18 cellular contexts compared by ENCODE assay signal in the genomic region with DNA sequence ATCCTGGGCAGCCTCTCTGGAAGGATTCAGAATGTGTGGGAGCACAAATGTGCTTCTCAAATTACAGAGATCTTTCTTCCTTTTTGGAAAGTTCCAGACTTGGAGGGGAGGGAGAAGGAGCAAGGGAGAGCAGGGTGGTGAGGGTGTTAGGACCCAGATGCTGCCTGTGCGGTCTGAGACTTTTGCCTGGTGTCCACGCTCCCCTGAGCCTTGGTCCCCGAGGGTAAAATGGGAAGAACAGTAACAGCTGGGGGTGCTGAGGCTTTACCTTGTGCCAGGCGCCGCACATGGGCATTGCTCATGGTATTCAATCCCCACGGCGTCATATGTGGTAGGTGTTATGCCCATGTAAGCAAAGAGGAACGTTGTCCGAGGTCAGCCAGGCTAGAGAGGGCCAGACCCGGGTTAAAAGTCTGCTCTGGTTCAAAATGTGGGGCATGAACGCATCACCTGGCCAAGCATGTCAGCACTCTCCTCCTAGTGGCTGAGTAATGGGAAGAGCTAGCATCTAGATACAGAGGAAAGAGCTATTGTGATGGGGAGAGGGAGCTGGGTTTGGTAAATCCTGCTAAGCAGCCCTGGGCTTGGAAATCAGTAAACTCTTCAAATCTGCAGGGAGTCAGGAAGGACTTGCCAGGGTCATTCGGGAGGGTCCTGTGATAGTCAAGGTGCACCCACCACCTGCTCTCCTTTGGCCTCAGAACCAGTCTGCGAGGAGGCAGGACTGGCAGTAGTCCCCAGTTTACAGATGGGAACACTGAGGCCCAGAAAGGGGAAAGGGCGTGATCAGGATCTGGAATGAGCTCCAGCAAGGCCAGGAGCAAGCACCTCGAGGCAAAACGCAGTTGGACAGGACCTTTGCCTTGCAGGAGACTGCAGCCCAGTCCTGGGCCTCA. TPM values are rescaled to one million over a fixed set of nuclear protein-coding genes. Genes with fewer than 3 reads are reported as not detected.
DNase-seq lines count a peak whose midpoint lies in the region; ATAC-seq and TF ChIP-seq lines count a peak whose summit lies in the region.
"Had no signal": no experiment of that assay in that cellular context is flagged by ENCODE, and none has a peak within 500 bp of the region (broad histone marks: within the 10 kb centered on the region; RNA-seq: fewer than 3 reads in every experiment).

No MANE protein-coding gene starts in this region.

- POLR2A ChIA-PET in naive thymus-derived CD8-positive, alpha-beta T cell (lab: Charles Lee), result interaction anchor here (2.2 kb wide), 1 partner anchor 18 kb away, joined by 10 read pairs; no protein-coding TSS in a partner anchor

- 0 out of 2 replicates have a peak, but pooled peaks cover 2% of the 10 kb centered on the region for H3K4me1 ChIP-seq in H9 (ENCODE audit: insufficient read depth, low read length)

- WGBS in H9 (ENCODE audit: extremely low coverage, insufficient read length, low lambda C conversion rate), result no CpG with 5 or more reads among the region's 16 CpGs

- H3K9me3 ChIP-seq in H9 (ENCODE audit: control insufficient read depth, low read depth, low read length), result no peaks in the 10 kb centered on the region
- H3K9me3 ChIP-seq: A549, body of pancreas, lower lobe of right lung had no signal

- H2AK5ac ChIP-seq in H9 (ENCODE audit: insufficient read length, low read length), result no peak overlapping the region

- H2AFZ ChIP-seq in H9 (ENCODE audit: low read length), result no peak overlapping the region

- no peak overlapping the region for H2BK5ac ChIP-seq in H9 (ENCODE audit: insufficient read length, low read length)

- H4K8ac ChIP-seq in H9 (replicated peaks; ENCODE audit: insufficient read length, low read depth, low read length), result no peak overlapping the region

- no peak overlapping the region for H3K9ac ChIP-seq in H9 (ENCODE audit: extremely low read depth, insufficient read length, low read length)

- H3K27ac Mint-ChIP-seq in activated CD4-positive, alpha-beta T cell treated with anti-CD3 and anti-CD28 coated beads, Interleukin-2, amount 10 ng/mL, durations not matched to agents 24 days and 14 days, result peak overlapping the region; percentile 76
- no peak overlapping the region for H3K27ac Mint-ChIP-seq in H9
- peak overlapping the region; percentile 89 for H3K27ac Mint-ChIP-seq in activated naive CD8-positive, alpha-beta T cell treated with anti-CD3 and anti-CD28 coated beads, Interleukin-2, amount 50 U/mL, for 24 hours
- H3K27ac Mint-ChIP-seq in naive thymus-derived CD8-positive, alpha-beta T cell, result peak overlapping the region; percentile 2 to 82 (median 70)

- ATAC-seq in activated naive CD8-positive, alpha-beta T cell treated with anti-CD3 and anti-CD28 coated beads, Interleukin-2, amount 50 U/mL, for 24 hours, result no peak
- no peak for ATAC-seq in naive thymus-derived CD8-positive, alpha-beta T cell
- no peak for ATAC-seq in HG03432 (IDR thresholded peaks at IDR 0.05; ENCODE audit: unreplicated experiment)
- ATAC-seq: A549, body of pancreas, lower lobe of right lung, right cardiac atrium had no signal

- peaks cover 12% of the 10 kb centered on the region for H3K23me2 ChIP-seq in H9 (ENCODE audit: insufficient read length, low read depth, low read length, poor library complexity, severe bottlenecking)

- H3K9me3 Mint-ChIP-seq in activated CD4-positive, alpha-beta T cell treated with anti-CD3 and anti-CD28 coated beads, Interleukin-2, amount 10 ng/mL, durations not matched to agents 24 days and 14 days, result no peaks in the 10 kb centered on the region
- H3K9me3 Mint-ChIP-seq in H9, result peaks cover 2 to 7% of the 10 kb centered on the region in 2 experiments; a peak in 2 of 5 replicates
- H3K9me3 Mint-ChIP-seq in activated naive CD8-positive, alpha-beta T cell treated with anti-CD3 and anti-CD28 coated beads, Interleukin-2, amount 50 U/mL, for 24 hours, result no peaks in the 10 kb centered on the region
- no peaks in the 10 kb centered on the region for H3K9me3 Mint-ChIP-seq in naive thymus-derived CD8-positive, alpha-beta T cell

- H2BK20ac ChIP-seq in H9 (ENCODE audit: low read depth, low read length, poor library complexity, severe bottlenecking), result no peak overlapping the region

- no peak overlapping the region for H2BK15ac ChIP-seq in H9 (ENCODE audit: low read depth, low read length)

- H4K5ac ChIP-seq in H9 (ENCODE audit: insufficient read length, low read depth, low read length), result no peak overlapping the region

- H3T11ph ChIP-seq in H9 (ENCODE audit: low read length), result no peak overlapping the region

- H3K18ac ChIP-seq in H9 (ENCODE audit: insufficient read length, low read depth, low read length), result no peak overlapping the region

- peaks cover 52% of the 10 kb centered on the region for H3K4me1 Mint-ChIP-seq in activated CD4-positive, alpha-beta T cell treated with anti-CD3 and anti-CD28 coated beads, Interleukin-2, amount 10 ng/mL, durations not matched to agents 24 days and 14 days
- peaks cover 41 to 62% of the 10 kb centered on the region in 2 experiments for H3K4me1 Mint-ChIP-seq in H9
- H3K4me1 Mint-ChIP-seq in activated naive CD8-positive, alpha-beta T cell treated with anti-CD3 and anti-CD28 coated beads, Interleukin-2, amount 50 U/mL, for 24 hours, result peaks cover 88% of the 10 kb centered on the region
- peaks cover 24 to 65% (median 46%) of the 10 kb centered on the region in 4 donors for H3K4me1 Mint-ChIP-seq in naive thymus-derived CD8-positive, alpha-beta T cell

- DNase-seq in activated CD4-positive, alpha-beta T cell treated with anti-CD3 and anti-CD28 coated beads, Interleukin-2, amount 10 ng/mL, durations not matched to agents 24 days and 14 days, result no peak
- DNase-seq in activated CD4-positive, alpha-beta T cell treated with anti-CD3 and anti-CD28 coated beads, Interleukin-2, amount 50 U/mL, for 48 hours, result no peak
- no peak for DNase-seq in H9
- no peak for DNase-seq in activated naive CD8-positive, alpha-beta T cell treated with anti-CD3 and anti-CD28 coated beads, Interleukin-2, amount 50 U/mL, for 24 hours
- no peak for DNase-seq in naive thymus-derived CD8-positive, alpha-beta T cell
- no peak for DNase-seq in DMS79 (lab: John Stamatoyannopoulos, UW)
- DNase-seq in ecto neural progenitor cell (ENCODE audit: low spot score), result no peak
- DNase-seq: activated CD4-positive, alpha-beta T cell treated with anti-CD3 and anti-CD28 coated beads for 1 hour; activated effector memory CD4-positive, alpha-beta T cell treated with Interleukin-2 at 50 U/mL for 16 hours; body of pancreas; lower lobe of right lung; NCI-H187 treated with DMSO at 0.1 percent for 48 hours; NCI-H524; right cardiac atrium; stimulated activated CD4-positive, alpha-beta T cell treated with anti-CD3 and anti-CD28 coated beads, Interleukin-4, amount 100 ng/mL, for 4 hours had no signal

- TF ChIP-seq CTCF in H9 (conservative IDR thresholded peaks at IDR 0.05), result peak; percentile 35; the same call in 2 of the 3 replicates

- peaks cover 55% of the 10 kb centered on the region for H3K36me3 Mint-ChIP-seq in activated CD4-positive, alpha-beta T cell treated with anti-CD3 and anti-CD28 coated beads, Interleukin-2, amount 10 ng/mL, durations not matched to agents 24 days and 14 days (ENCODE audit: low read depth)
- H3K36me3 Mint-ChIP-seq in H9 (ENCODE audit: insufficient read depth in 1 of 3, low read depth in 3 of 3), result no peaks in the 10 kb centered on the region; a peak in 1 of 7 replicates
- H3K36me3 Mint-ChIP-seq in activated naive CD8-positive, alpha-beta T cell treated with anti-CD3 and anti-CD28 coated beads, Interleukin-2, amount 50 U/mL, for 24 hours (ENCODE audit: low read depth), result peaks cover 59% of the 10 kb centered on the region
- peaks cover 0 to 4% (median 0%) of the 10 kb centered on the region in 3 donors for H3K36me3 Mint-ChIP-seq in naive thymus-derived CD8-positive, alpha-beta T cell

- H3K4ac ChIP-seq in H9 (ENCODE audit: low read depth, low read length), result no peak overlapping the region

- no peak overlapping the region for H3K14ac ChIP-seq in H9 (ENCODE audit: insufficient read depth, low read length)

- H4K91ac ChIP-seq in H9 (ENCODE audit: insufficient read length, low read depth, low read length), result no peak overlapping the region

- no peaks in the 10 kb centered on the region for H4K20me1 ChIP-seq in H9 (ENCODE audit: control insufficient read depth, insufficient read depth, insufficient read length)

- no peak overlapping the region for H2BK120ac ChIP-seq in H9 (ENCODE audit: low read depth, low read length, poor library complexity, severe bottlenecking)

- intact Hi-C loops in activated CD4-positive, alpha-beta T cell treated with anti-CD3 and anti-CD28 coated beads, Interleukin-2, amount 10 ng/mL, durations not matched to agents 24 days and 14 days (cut with micrococcal nuclease), result no loop called here

- peak overlapping the region; percentile 22 for H3K4me2 ChIP-seq in H9 (ENCODE audit: insufficient read depth, insufficient read length, low read length)
- H3K4me2 ChIP-seq: A549 had no signal

- H3K56ac ChIP-seq in H9 (ENCODE audit: insufficient read length, low read depth, low read length), result no peak overlapping the region

- H2BK12ac ChIP-seq in H9 (ENCODE audit: insufficient read length, low read depth, low read length), result no peak overlapping the region

- no peaks in the 10 kb centered on the region for H3K79me1 ChIP-seq in H9 (ENCODE audit: insufficient read depth, low read depth, low read length, poor library complexity, severe bottlenecking)

- H3K27me3 Mint-ChIP-seq in activated CD4-positive, alpha-beta T cell treated with anti-CD3 and anti-CD28 coated beads, Interleukin-2, amount 10 ng/mL, durations not matched to agents 24 days and 14 days, result no peaks in the 10 kb centered on the region
- H3K27me3 Mint-ChIP-seq in H9 (ENCODE audit: low read depth), result peaks cover 56% of the 10 kb centered on the region
- H3K27me3 Mint-ChIP-seq in activated naive CD8-positive, alpha-beta T cell treated with anti-CD3 and anti-CD28 coated beads, Interleukin-2, amount 50 U/mL, for 24 hours, result no peaks in the 10 kb centered on the region
- H3K27me3 Mint-ChIP-seq in naive thymus-derived CD8-positive, alpha-beta T cell, result no peaks in the 10 kb centered on the region

- H3K23ac ChIP-seq in H9 (ENCODE audit: insufficient read length, low read depth, low read length), result no peak overlapping the region

- H3K4me3 Mint-ChIP-seq in activated CD4-positive, alpha-beta T cell treated with anti-CD3 and anti-CD28 coated beads, Interleukin-2, amount 10 ng/mL, durations not matched to agents 24 days and 14 days, result peak overlapping the region; percentile 25
- H3K4me3 Mint-ChIP-seq in H9, result peak overlapping the region in 1 of 2 experiments; percentile 45; a peak in 3 of 5 replicates
- H3K4me3 Mint-ChIP-seq in activated naive CD8-positive, alpha-beta T cell treated with anti-CD3 and anti-CD28 coated beads, Interleukin-2, amount 50 U/mL, for 24 hours, result peak overlapping the region; percentile 73
- peak overlapping the region in 1 of 10 donors; percentile 11 for H3K4me3 Mint-ChIP-seq in naive thymus-derived CD8-positive, alpha-beta T cell

- no peaks in the 10 kb centered on the region for H3K79me2 ChIP-seq in H9 (ENCODE audit: insufficient read depth, low read length)

- H3K27me3 ChIP-seq in H9 (ENCODE audit: insufficient read depth, low read length), result peaks cover 35% of the 10 kb centered on the region

- H3K27ac ChIP-seq in H9 (ENCODE audit: insufficient read length, low read depth, low read length), result no peak overlapping the region
- H3K27ac ChIP-seq: A549, body of pancreas, lower lobe of right lung had no signal

RNA-seq across cellular contexts. Expression of a gene that starts 4.5 kb away (rescaled TPM):
- total RNA-seq in activated CD4-positive, alpha-beta T cell treated with anti-CD3 and anti-CD28 coated beads, Interleukin-2, amount 10 ng/mL, durations not matched to agents 24 days and 14 days, result 110 and 112 TPM in 2 replicates
- 0.33 and 0.35 TPM in 2 replicates for total RNA-seq in H9 (2021)
- total RNA-seq in naive thymus-derived CD8-positive, alpha-beta T cell, result 10 to 100 TPM; 87.1 to 95.3 TPM
- polyA plus RNA-seq in naive thymus-derived CD8-positive, alpha-beta T cell, result 10 to 100 TPM; 22.0 to 64.0 (median 54.0) TPM
- polyA plus RNA-seq: neural cell had no signal

Comparison
In these comparisons a context has a peak if more than half of its experiments do, and no peak if none do; other contexts are left out.
1. H3K27ac Mint-ChIP-seq: peak in activated CD4-positive, alpha-beta T cell treated with anti-CD3 and anti-CD28 coated beads, Interleukin-2, amount 10 ng/mL, durations not matched to agents 24 days and 14 days (single experiment), activated naive CD8-positive, alpha-beta T cell treated with anti-CD3 and anti-CD28 coated beads, Interleukin-2, amount 50 U/mL, for 24 hours (single experiment) and naive thymus-derived CD8-positive, alpha-beta T cell (10 of 10); none in H9 (0 of 3).
2. RNA of a gene that starts 4.5 kb away (total RNA-seq): 110 to 112 TPM in activated CD4-positive, alpha-beta T cell treated with anti-CD3 and anti-CD28 coated beads, Interleukin-2, amount 10 ng/mL, durations not matched to agents 24 days and 14 days and 87.1 to 95.3 TPM in naive thymus-derived CD8-positive, alpha-beta T cell; 0.33 to 0.35 TPM in H9; every median in the first group is over 10 times any median in the second.